In the genomic region with DNA sequence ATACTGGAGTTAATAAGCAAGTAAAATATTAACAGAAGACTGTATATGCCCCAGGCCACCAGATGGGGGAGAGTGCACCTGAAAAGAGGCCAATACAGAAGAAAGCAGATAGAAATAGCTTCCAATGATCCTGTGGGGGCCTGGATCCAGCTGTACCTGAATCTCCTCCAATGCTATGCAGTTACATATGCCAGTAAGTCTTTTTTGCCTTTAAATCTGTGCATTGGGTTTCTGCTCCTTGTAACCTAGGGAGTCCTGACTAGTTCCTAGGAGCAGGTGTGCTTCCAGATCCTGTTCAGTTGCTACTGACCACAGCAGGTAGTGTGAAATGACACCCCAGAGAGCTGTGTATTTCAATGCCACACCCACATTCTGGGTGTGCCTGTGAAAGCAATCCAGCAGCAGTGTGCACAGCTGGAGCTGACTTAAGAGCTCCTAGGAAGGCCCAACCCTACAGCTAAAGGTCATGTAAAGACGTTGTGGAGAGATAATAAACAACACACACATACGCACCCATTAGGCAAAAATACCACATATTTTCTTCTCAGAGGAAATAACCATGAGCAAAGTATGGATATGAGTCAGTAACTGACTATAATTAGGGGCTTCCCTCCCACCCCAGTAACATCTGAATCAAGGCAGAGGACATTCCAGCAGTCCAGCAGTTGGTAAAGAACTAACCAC, we compare ENCODE assay signal across 8 cellular contexts.
DNase-seq lines count a peak whose midpoint lies in the region; ATAC-seq, FAIRE-seq and TF ChIP-seq lines count a peak whose summit lies in the region.

No MANE protein-coding gene starts in this region.

- no peaks in the 10 kb centered on the region for H3K9me2 ChIP-seq in SU-DHL-6 (replicated peaks; ENCODE audit: insufficient read depth, low read length)

- no peaks in the 10 kb centered on the region for H3K36me3 ChIP-seq in SU-DHL-6 (ENCODE audit: low read length)

- H3K79me2 ChIP-seq in SU-DHL-6 (ENCODE audit: insufficient read depth, low read length), result no peaks in the 10 kb centered on the region

- H2AFZ ChIP-seq in SU-DHL-6 (ENCODE audit: low read depth, low read length, severe bottlenecking), result no peak overlapping the region

- no peaks in the 10 kb centered on the region for H3F3A ChIP-seq in SU-DHL-6 (ENCODE audit: insufficient read depth)

- no peak overlapping the region for H3K9ac ChIP-seq in SU-DHL-6 (ENCODE audit: low read length)

- no peak overlapping the region for H3K4me3 ChIP-seq in SU-DHL-6 (ENCODE audit: insufficient read depth, low read length, poor library complexity, severe bottlenecking)

- no peak overlapping the region for H3K27ac ChIP-seq in SU-DHL-6 (ENCODE audit: low read depth, low read length)

- H4K20me1 ChIP-seq in SU-DHL-6 (ENCODE audit: low read depth, low read length), result no peaks in the 10 kb centered on the region

- TF ChIP-seq CTCF in SU-DHL-6 (IDR thresholded peaks at IDR 0.05; ENCODE audit: insufficient read depth, low read length, poor library complexity, severe bottlenecking), result peak; percentile 17

- peak; percentile 78 for FAIRE-seq in G401.6 (lab: Jason Lieb, UNC)

- peak; percentile 89 for ATAC-seq in GM19035 (IDR thresholded peaks at IDR 0.05; ENCODE audit: unreplicated experiment)
- peak; percentile 85 for ATAC-seq in HG03103 (IDR thresholded peaks at IDR 0.05; ENCODE audit: low read depth, unreplicated experiment)

- H3K4me2 ChIP-seq in SU-DHL-6 (ENCODE audit: low read depth, low read length, poor library complexity, severe bottlenecking), result no peak overlapping the region

- no peaks in the 10 kb centered on the region for H3K27me3 ChIP-seq in SU-DHL-6 (ENCODE audit: low read length)

- no peaks in the 10 kb centered on the region for H3K9me3 ChIP-seq in SU-DHL-6 (ENCODE audit: insufficient read depth, low read length)

- DNase-seq in glomerular endothelial cell (ENCODE audit: extremely low read depth, low read depth, low spot score), result peak; percentile 41
- DNase-seq in NCI-H187 (lab: John Stamatoyannopoulos, UW), result no peak
- no peak for DNase-seq in NCI-H2081 treated with DMSO at 0.1 percent for 48 hours (lab: John Stamatoyannopoulos, UW)
- no peak for DNase-seq in NCI-H1436 treated with DMSO at 0.1 percent for 48 hours (lab: John Stamatoyannopoulos, UW)
